1 cellular context compared by ENCODE assay signal in the genomic region with DNA sequence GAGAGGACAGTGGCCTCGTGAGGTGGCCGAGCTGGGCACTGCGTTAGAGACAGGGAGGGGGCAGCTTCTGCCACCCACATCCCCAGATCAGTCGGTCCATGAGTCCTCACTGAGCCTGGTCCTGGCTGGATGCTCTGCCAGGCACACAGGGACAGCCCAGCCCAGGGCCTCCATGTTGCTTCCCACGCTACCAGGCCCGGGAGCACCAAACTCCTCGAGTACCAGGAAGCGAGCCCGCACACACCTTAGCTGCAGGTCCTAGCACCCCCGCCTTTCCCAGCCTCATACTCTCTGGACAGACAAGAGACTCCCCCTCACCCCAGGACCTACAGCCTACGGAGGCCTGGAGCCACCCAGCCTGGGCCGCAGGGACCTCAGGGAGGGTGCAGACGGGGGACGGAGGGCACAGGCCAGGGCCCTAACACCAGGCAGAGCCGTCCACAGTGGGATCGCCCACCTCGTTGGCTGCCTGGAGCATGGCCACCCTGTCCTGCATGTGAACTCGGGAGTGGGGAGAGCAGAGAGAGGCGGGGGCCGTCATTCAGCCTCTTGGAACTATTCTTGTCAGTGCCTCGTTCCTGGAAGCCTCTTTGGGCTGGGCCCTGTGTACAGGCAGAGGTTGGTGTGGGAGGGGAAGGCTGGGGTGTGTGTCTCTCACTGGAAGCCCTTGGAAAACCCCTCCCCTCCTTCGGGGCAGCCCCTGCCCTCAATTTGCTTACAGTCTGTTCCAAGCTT.
TF ChIP-seq lines count a peak whose summit lies in the region.

No MANE protein-coding gene starts in this region.

TF ChIP-seq in GM12878, 131 proteins besides CTCF, POLR2A, EP300 and RAD21 (continued from another document):
- TF ChIP-seq, protein P1, sequence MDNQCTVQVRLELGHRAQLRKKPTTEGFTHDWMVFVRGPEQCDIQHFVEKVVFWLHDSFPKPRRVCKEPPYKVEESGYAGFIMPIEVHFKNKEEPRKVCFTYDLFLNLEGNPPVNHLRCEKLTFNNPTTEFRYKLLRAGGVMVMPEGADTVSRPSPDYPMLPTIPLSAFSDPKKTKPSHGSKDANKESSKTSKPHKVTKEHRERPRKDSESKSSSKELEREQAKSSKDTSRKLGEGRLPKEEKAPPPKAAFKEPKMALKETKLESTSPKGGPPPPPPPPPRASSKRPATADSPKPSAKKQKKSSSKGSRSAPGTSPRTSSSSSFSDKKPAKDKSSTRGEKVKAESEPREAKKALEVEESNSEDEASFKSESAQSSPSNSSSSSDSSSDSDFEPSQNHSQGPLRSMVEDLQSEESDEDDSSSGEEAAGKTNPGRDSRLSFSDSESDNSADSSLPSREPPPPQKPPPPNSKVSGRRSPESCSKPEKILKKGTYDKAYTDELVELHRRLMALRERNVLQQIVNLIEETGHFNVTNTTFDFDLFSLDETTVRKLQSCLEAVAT (IDR thresholded peaks at IDR 0.05), result peak; percentile 37; the same call in 1 of the 2 replicates
- TF ChIP-seq NFXL1 (IDR thresholded peaks at IDR 0.05; ENCODE audit: borderline replicate concordance), result no peak
- TF ChIP-seq, protein P2, sequence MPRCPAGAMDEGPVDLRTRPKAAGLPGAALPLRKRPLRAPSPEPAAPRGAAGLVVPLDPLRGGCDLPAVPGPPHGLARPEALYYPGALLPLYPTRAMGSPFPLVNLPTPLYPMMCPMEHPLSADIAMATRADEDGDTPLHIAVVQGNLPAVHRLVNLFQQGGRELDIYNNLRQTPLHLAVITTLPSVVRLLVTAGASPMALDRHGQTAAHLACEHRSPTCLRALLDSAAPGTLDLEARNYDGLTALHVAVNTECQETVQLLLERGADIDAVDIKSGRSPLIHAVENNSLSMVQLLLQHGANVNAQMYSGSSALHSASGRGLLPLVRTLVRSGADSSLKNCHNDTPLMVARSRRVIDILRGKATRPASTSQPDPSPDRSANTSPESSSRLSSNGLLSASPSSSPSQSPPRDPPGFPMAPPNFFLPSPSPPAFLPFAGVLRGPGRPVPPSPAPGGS (IDR thresholded peaks at IDR 0.05; ENCODE audit: borderline replicate concordance, insufficient read depth, low read depth, low read length, poor library complexity, severe bottlenecking), result no peak
